In genomic region chr10:130300608-130301025, GRCh38 we compare ENCODE assay signal across 9 cellular contexts.
DNase-seq lines count a peak whose midpoint lies in the region; ATAC-seq and TF ChIP-seq lines count a peak whose summit lies in the region.
"Had no signal": no experiment of that assay in that cellular context is flagged by ENCODE, and none has a peak within 500 bp of the region (broad histone marks: within the 10 kb centered on the region; RNA-seq: fewer than 3 reads in every experiment).

No MANE protein-coding gene starts in this region.

- intact Hi-C loops in tibial artery (cut with DNase I; ENCODE audit: low total_unique reads) = no loop called here

- peak in 1 of 2 experiments; percentile 19 for TF ChIP-seq CTCF in tibial artery (IDR thresholded peaks at IDR 0.05)

- H3K27me3 ChIP-seq in mononuclear cell (ENCODE audit: insufficient read depth, low read length) (no peaks in the 10 kb centered on the region), tibial artery (no peaks in the 10 kb centered on the region)

- ATAC-seq in GM19463 (IDR thresholded peaks at IDR 0.05; ENCODE audit: unreplicated experiment) = no peak
- ATAC-seq: GM12878 had no signal

- H3K9me3 ChIP-seq in mononuclear cell (ENCODE audit: low read depth, low read length) (peaks cover 15% of the 10 kb centered on the region), tibial artery (peaks cover 0 to 66% (median 49%) of the 10 kb centered on the region in 3 donors)

- H3K4me3 ChIP-seq in mononuclear cell (ENCODE audit: low read length) = peak overlapping the region; percentile 48
- H3K4me3 ChIP-seq in tibial artery = peak overlapping the region; percentile 50 to 60
- H3K4me3 ChIP-seq: GM12878 had no signal

- H3K36me3 ChIP-seq in tibial artery = no peaks in the 10 kb centered on the region

- H3K4me1 ChIP-seq in mononuclear cell (ENCODE audit: insufficient read depth, low read length) (peaks cover 3% of the 10 kb centered on the region), tibial artery (peaks cover 0 to 5% (median 0%) of the 10 kb centered on the region in 4 donors)

- DNase-seq in COLO668 (lab: John Stamatoyannopoulos, UW; ENCODE audit: unreplicated experiment) = peak; percentile 66
- peak; percentile 4 for DNase-seq in HK-2 (ENCODE audit: unreplicated experiment)
- peak; percentile 27 for DNase-seq in activated gamma-delta T cell (lab: John Stamatoyannopoulos, UW)
- DNase-seq in tibial artery = peak in 1 of 2 donors; percentile 68
- no peak for DNase-seq in Ammon's horn (ENCODE audit: low spot score)
- DNase-seq in SIG-M5 treated with dmso at 0.1 percent for 504 hours (lab: John Stamatoyannopoulos, UW; ENCODE audit: unreplicated experiment) = no peak

- peak overlapping the region; percentile 55 to 81 for H3K27ac ChIP-seq in tibial artery

Comparison
In these comparisons a context has a peak if more than half of its experiments do, and no peak if none do; other contexts are left out.
1. DNase-seq: peak in COLO668 (single experiment), HK-2 (single experiment) and activated gamma-delta T cell (single experiment); none in Ammon's horn (single experiment) and SIG-M5 treated with dmso at 0.1 percent for 504 hours (single experiment).